ENCODE assay signal across 10 cellular contexts in the genomic region with DNA sequence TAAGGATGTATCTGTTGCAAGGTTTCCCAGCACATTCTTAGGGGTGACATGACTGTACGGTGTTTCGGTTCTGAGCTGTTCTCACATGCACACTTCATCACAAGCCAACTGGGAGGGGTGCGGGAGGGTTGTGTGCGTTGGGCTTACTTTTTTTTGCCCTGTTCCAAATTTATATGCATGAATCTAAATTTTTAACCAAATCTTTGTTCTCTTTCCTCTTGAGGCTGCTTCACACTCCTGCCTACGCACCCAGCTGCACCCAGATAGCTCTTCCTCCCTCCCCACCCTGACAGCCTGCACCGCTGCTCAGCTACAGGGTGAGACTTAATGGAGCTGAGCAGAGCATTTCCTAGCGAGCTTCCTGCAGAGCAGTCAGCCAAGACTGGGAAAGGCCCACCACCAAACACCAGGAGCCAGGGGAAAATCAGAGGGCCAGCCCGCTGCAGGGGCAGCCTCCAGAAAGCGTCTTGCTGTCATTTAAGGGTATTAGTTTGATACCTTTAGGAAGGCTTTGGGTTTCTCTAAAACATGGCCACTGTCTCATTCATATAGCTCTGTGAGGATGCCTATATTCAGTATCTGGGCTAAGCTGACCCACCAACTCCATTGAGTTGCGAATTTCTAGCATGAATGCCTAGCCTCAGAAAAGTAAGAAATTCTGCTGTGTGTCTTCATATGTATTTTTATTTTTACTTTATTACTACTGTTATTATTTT.
A peak's percentile ranks its signal among the peaks of the same experiment; 100 is the strongest.
DNase-seq lines count a peak whose midpoint lies in the region; ATAC-seq and TF ChIP-seq lines count a peak whose summit lies in the region.
"Had no signal": no experiment of that assay in that cellular context is flagged by ENCODE, and none has a peak within 500 bp of the region (broad histone marks: within the 10 kb centered on the region; RNA-seq: fewer than 3 reads in every experiment).

No MANE protein-coding gene starts in this region.

- CTCF ChIA-PET in activated naive CD4-positive, alpha-beta T cell treated with anti-CD3 and anti-CD28 coated beads, Interleukin-2, amount 10 ng/mL, durations not matched to agents 7 days and 5 days (lab: Charles Lee) = no interaction called here

- no peaks in the 10 kb centered on the region for H3K9me3 ChIP-seq in WERI-Rb-1 (ENCODE audit: severe bottlenecking)

- no peak overlapping the region for H3K27ac Mint-ChIP-seq in activated naive CD4-positive, alpha-beta T cell treated with anti-CD3 and anti-CD28 coated beads, Interleukin-2, amount 50 U/mL, for 24 hours
- H3K27ac Mint-ChIP-seq in activated naive CD4-positive, alpha-beta T cell treated with anti-CD3 and anti-CD28 coated beads, Interleukin-2, amount 10 ng/mL, durations not matched to agents 7 days and 5 days = no peak overlapping the region
- no peak overlapping the region for H3K27ac Mint-ChIP-seq in T-helper 2 cell treated with Interferon-gamma antibody and Interleukin-4, amounts not matched to agents 5 μg/mL and 100 μg/mL, for 36 hours

- H3K27me3 Mint-ChIP-seq in activated naive CD4-positive, alpha-beta T cell treated with anti-CD3 and anti-CD28 coated beads, Interleukin-2, amount 50 U/mL, for 24 hours = peaks cover 6% of the 10 kb centered on the region
- H3K27me3 Mint-ChIP-seq in activated naive CD4-positive, alpha-beta T cell treated with anti-CD3 and anti-CD28 coated beads, Interleukin-2, amount 10 ng/mL, durations not matched to agents 7 days and 5 days = peaks cover 7% of the 10 kb centered on the region
- peaks cover 7% of the 10 kb centered on the region for H3K27me3 Mint-ChIP-seq in T-helper 2 cell treated with Interferon-gamma antibody and Interleukin-4, amounts not matched to agents 5 μg/mL and 100 μg/mL, for 36 hours (ENCODE audit: low read depth)

- no peak overlapping the region for H3K27ac ChIP-seq in WERI-Rb-1
- H3K27ac ChIP-seq: HL-60 had no signal

- no peak for TF ChIP-seq CTCF in WERI-Rb-1 (IDR thresholded peaks at IDR 0.05; ENCODE audit: low read depth, low read length)

- H3K4me1 Mint-ChIP-seq in activated naive CD4-positive, alpha-beta T cell treated with anti-CD3 and anti-CD28 coated beads, Interleukin-2, amount 50 U/mL, for 24 hours = peaks cover 5% of the 10 kb centered on the region
- H3K4me1 Mint-ChIP-seq in activated naive CD4-positive, alpha-beta T cell treated with anti-CD3 and anti-CD28 coated beads, Interleukin-2, amount 10 ng/mL, durations not matched to agents 7 days and 5 days = no peaks in the 10 kb centered on the region
- H3K4me1 Mint-ChIP-seq in T-helper 2 cell treated with Interferon-gamma antibody and Interleukin-4, amounts not matched to agents 5 μg/mL and 100 μg/mL, for 36 hours (ENCODE audit: low read depth) = peaks cover 3% of the 10 kb centered on the region

- H3K27me3 ChIP-seq in WERI-Rb-1 (ENCODE audit: insufficient read depth, low read depth, severe bottlenecking) = peaks cover 90% of the 10 kb centered on the region

- no peaks in the 10 kb centered on the region for H3K36me3 Mint-ChIP-seq in activated naive CD4-positive, alpha-beta T cell treated with anti-CD3 and anti-CD28 coated beads, Interleukin-2, amount 50 U/mL, for 24 hours
- no peaks in the 10 kb centered on the region for H3K36me3 Mint-ChIP-seq in activated naive CD4-positive, alpha-beta T cell treated with anti-CD3 and anti-CD28 coated beads, Interleukin-2, amount 10 ng/mL, durations not matched to agents 7 days and 5 days
- H3K36me3 Mint-ChIP-seq in T-helper 2 cell treated with Interferon-gamma antibody and Interleukin-4, amounts not matched to agents 5 μg/mL and 100 μg/mL, for 36 hours (ENCODE audit: low read depth) = no peaks in the 10 kb centered on the region

- H3K9me3 Mint-ChIP-seq in activated naive CD4-positive, alpha-beta T cell treated with anti-CD3 and anti-CD28 coated beads, Interleukin-2, amount 50 U/mL, for 24 hours = no peaks in the 10 kb centered on the region
- H3K9me3 Mint-ChIP-seq in activated naive CD4-positive, alpha-beta T cell treated with anti-CD3 and anti-CD28 coated beads, Interleukin-2, amount 10 ng/mL, durations not matched to agents 7 days and 5 days = no peaks in the 10 kb centered on the region
- no peaks in the 10 kb centered on the region for H3K9me3 Mint-ChIP-seq in T-helper 2 cell treated with Interferon-gamma antibody and Interleukin-4, amounts not matched to agents 5 μg/mL and 100 μg/mL, for 36 hours

- no peak overlapping the region for H3K4me3 ChIP-seq in WERI-Rb-1 (ENCODE audit: low read depth, low read length)

- peak overlapping the region; percentile 19 for H3K4me3 Mint-ChIP-seq in activated naive CD4-positive, alpha-beta T cell treated with anti-CD3 and anti-CD28 coated beads, Interleukin-2, amount 50 U/mL, for 24 hours
- no peak overlapping the region for H3K4me3 Mint-ChIP-seq in activated naive CD4-positive, alpha-beta T cell treated with anti-CD3 and anti-CD28 coated beads, Interleukin-2, amount 10 ng/mL, durations not matched to agents 7 days and 5 days
- peak overlapping the region; percentile 45 for H3K4me3 Mint-ChIP-seq in T-helper 2 cell treated with Interferon-gamma antibody and Interleukin-4, amounts not matched to agents 5 μg/mL and 100 μg/mL, for 36 hours

- TF ChIP-seq POLR2A in erythroblast (IDR thresholded peaks at IDR 0.05; ENCODE audit: low read length) = no peak

- DNase-seq in activated naive CD4-positive, alpha-beta T cell treated with anti-CD3 and anti-CD28 coated beads, Interleukin-2, amount 10 ng/mL, durations not matched to agents 7 days and 5 days = no peak
- DNase-seq in T-helper 2 cell treated with Interferon-gamma antibody and Interleukin-4, amounts not matched to agents 5 μg/mL and 100 μg/mL, for 36 hours (ENCODE audit: low spot score) = no peak
- DNase-seq in erythroblast (lab: John Stamatoyannopoulos, UW) (no peak), COLO668 (lab: John Stamatoyannopoulos, UW; ENCODE audit: unreplicated experiment) (no peak), WERI-Rb-1 (no peak), SKM-1 treated with dmso at 0.1 percent for 144 hours (lab: John Stamatoyannopoulos, UW; ENCODE audit: unreplicated experiment) (no peak)
- DNase-seq: activated effector memory CD4-positive, alpha-beta T cell treated with Interleukin-2 at 50 U/mL for 16 hours had no signal

- no peaks in the 10 kb centered on the region for H3K36me3 ChIP-seq in WERI-Rb-1

- peak; percentile 94 for ATAC-seq in HG02840 (IDR thresholded peaks at IDR 0.05; ENCODE audit: low FRiP score, unreplicated experiment)
